ENCODE assay signal across 23 cellular contexts in the genomic region with DNA sequence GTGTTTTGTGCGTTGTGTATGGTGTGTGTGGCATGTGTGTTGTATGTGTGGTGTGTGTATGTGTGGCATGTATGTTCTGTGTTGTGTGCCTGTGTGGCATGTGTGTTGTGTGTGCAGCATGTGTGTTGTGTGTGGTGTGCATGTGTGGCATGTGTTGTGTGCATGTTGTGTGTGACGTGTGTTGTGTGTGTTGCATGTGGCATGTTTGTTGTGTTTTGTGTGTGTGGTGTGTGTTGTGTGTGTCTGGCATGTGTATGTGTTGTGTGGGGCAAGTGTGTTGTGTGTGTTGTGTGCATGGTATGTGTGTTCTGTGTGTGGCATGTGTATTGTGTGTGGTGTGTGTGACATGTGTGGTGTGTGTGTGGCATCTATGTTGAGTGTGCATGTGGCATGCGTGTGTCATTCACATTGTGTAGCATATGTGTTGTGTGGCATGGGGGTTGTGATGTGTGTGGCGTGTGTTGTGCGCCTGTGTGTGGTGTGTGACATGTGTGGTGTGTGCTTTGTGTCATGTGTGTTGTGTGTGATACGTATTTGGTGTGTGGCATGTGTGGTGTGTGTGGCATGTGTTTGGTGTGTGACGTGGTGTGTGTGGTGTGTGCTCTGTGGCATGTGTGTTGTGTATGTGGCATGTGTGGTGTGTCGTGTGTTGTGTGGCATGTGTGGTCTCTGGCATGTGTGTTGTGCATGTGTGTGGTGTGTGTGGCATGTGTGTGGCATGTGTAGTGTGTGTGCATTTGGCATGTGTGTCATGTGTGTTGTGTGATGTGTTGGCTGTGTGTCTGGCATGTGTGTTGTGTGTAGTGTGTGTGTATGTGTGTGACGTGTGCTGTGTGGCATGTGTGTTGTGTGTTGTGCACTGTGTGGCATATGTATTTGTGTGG. TPM values are rescaled to one million over a fixed set of nuclear protein-coding genes. Genes with fewer than 3 reads are reported as not detected.
DNase-seq lines count a peak whose midpoint lies in the region; ATAC-seq and TF ChIP-seq lines count a peak whose summit lies in the region.
"Had no signal": no experiment of that assay in that cellular context is flagged by ENCODE, and none has a peak within 500 bp of the region (broad histone marks: within the 10 kb centered on the region; RNA-seq: fewer than 3 reads in every experiment).

No MANE protein-coding gene starts in this region.

- no peaks in the 10 kb centered on the region for H3K9me3 ChIP-seq in mammary epithelial cell (replicated peaks; ENCODE audit: insufficient read depth, low read length)
- H3K9me3 ChIP-seq in naive thymus-derived CD4-positive, alpha-beta T cell (ENCODE audit: control insufficient read depth in 2 of 3, low read length in 3 of 3), result no peaks in the 10 kb centered on the region
- no peaks in the 10 kb centered on the region for H3K9me3 ChIP-seq in colonic mucosa
- H3K9me3 ChIP-seq in upper lobe of left lung, result no peaks in the 10 kb centered on the region
- H3K9me3 ChIP-seq: HAP-1, MG63, SK-N-SH had no signal

- H3K4me1 ChIP-seq in mammary epithelial cell (ENCODE audit: insufficient read depth, low read length) (peaks cover 29% of the 10 kb centered on the region), colonic mucosa (no peaks in the 10 kb centered on the region), upper lobe of left lung (peaks cover 0 to 14% (median 5%) of the 10 kb centered on the region in 4 donors)
- no peaks in the 10 kb centered on the region for H3K4me1 ChIP-seq in naive thymus-derived CD4-positive, alpha-beta T cell (ENCODE audit: control insufficient read depth in 2 of 2, insufficient read depth in 2 of 2, low read length in 2 of 2)
- H3K4me1 ChIP-seq: HAP-1 had no signal

- H3K4me3 ChIP-seq in mammary epithelial cell (replicated peaks in 1 of 3; ENCODE audit: insufficient read depth in 1 of 3, low read depth in 2 of 3, low read length in 3 of 3), result no peak overlapping the region
- no peak overlapping the region for H3K4me3 ChIP-seq in naive thymus-derived CD4-positive, alpha-beta T cell (ENCODE audit: low read length)
- no peak overlapping the region for H3K4me3 ChIP-seq in colonic mucosa
- no peak overlapping the region for H3K4me3 ChIP-seq in upper lobe of left lung
- H3K4me3 ChIP-seq: HAP-1, Peyer's patch had no signal

- H3K9me3 Mint-ChIP-seq in naive thymus-derived CD4-positive, alpha-beta T cell, result peaks cover 0 to 3% (median 0%) of the 10 kb centered on the region in 11 donors
- H3K9me3 Mint-ChIP-seq: CD8-positive, alpha-beta memory T cell; T-cell had no signal

- H3K4me2 ChIP-seq in mammary epithelial cell (ENCODE audit: insufficient read depth, low read depth, low read length), result no peak overlapping the region
- H3K4me2 ChIP-seq: SK-N-SH had no signal

- 74% methylated on average over 9 of the region's 9 CpGs for WGBS in mammary epithelial cell (ENCODE audit: low coverage, missing lambda C conversion rate)
- WGBS in upper lobe of left lung, 2 donors, result 78 to 85% methylated on average over 9 of the region's 9 CpGs

- TF ChIP-seq CTCF in mammary epithelial cell (conservative IDR thresholded peaks at IDR 0.05 in 1 of 2, IDR thresholded peaks at IDR 0.05 in 1 of 2; ENCODE audit: extremely low read depth in 1 of 2, insufficient read depth in 1 of 2, low read depth in 1 of 2, low read length in 2 of 2), result no peak
- TF ChIP-seq CTCF in colonic mucosa (IDR thresholded peaks at IDR 0.05), result no peak
- no peak for TF ChIP-seq CTCF in upper lobe of left lung (IDR thresholded peaks at IDR 0.05)

- POLR2A ChIA-PET in naive thymus-derived CD4-positive, alpha-beta T cell (lab: Charles Lee), result no interaction called here

- peaks cover 0 to 5% (median 0%) of the 10 kb centered on the region in 7 donors for H3K4me1 Mint-ChIP-seq in naive thymus-derived CD4-positive, alpha-beta T cell

- H3K27ac ChIP-seq in mammary epithelial cell (ENCODE audit: insufficient read depth, low read depth, low read length), result no peak overlapping the region
- no peak overlapping the region for H3K27ac ChIP-seq in naive thymus-derived CD4-positive, alpha-beta T cell (ENCODE audit: low read depth, low read length)
- no peak overlapping the region for H3K27ac ChIP-seq in colonic mucosa
- no peak overlapping the region for H3K27ac ChIP-seq in upper lobe of left lung
- H3K27ac ChIP-seq: 22Rv1, Peyer's patch had no signal

- H3K9ac ChIP-seq in mammary epithelial cell (ENCODE audit: insufficient read depth, low read length) (no peak overlapping the region), colonic mucosa (ENCODE audit: low read depth in 2 of 2, low read length in 2 of 2) (no peak overlapping the region)
- H3K9ac ChIP-seq: SK-N-SH had no signal

- H3K36me3 Mint-ChIP-seq in naive thymus-derived CD4-positive, alpha-beta T cell, result no peaks in the 10 kb centered on the region
- H3K36me3 Mint-ChIP-seq: CD8-positive, alpha-beta memory T cell; T-cell had no signal

- ATAC-seq in left ventricle myocardium superior, result no peak
- ATAC-seq in naive thymus-derived CD4-positive, alpha-beta T cell, result peak; percentile 16
- ATAC-seq in HG03025 (IDR thresholded peaks at IDR 0.05; ENCODE audit: low FRiP score, unreplicated experiment), result no peak
- ATAC-seq in upper lobe of left lung (ENCODE audit: low FRiP score in 2 of 2), result no peak
- ATAC-seq: T-cell had no signal

- no peak overlapping the region for H2AFZ ChIP-seq in mammary epithelial cell (ENCODE audit: low read depth, low read length)

- dilution Hi-C loops in mammary epithelial cell (cut with HindIII; ENCODE audit: low sequenced_read_pairs), result no loop called here

- H3K36me3 ChIP-seq in mammary epithelial cell (ENCODE audit: insufficient read depth, low read length) (no peaks in the 10 kb centered on the region), colonic mucosa (no peaks in the 10 kb centered on the region), upper lobe of left lung (no peaks in the 10 kb centered on the region)
- H3K36me3 ChIP-seq in naive thymus-derived CD4-positive, alpha-beta T cell (ENCODE audit: control insufficient read depth in 2 of 3, insufficient read depth in 3 of 3, low read length in 3 of 3), result no peaks in the 10 kb centered on the region
- H3K36me3 ChIP-seq: HAP-1, Peyer's patch had no signal

- TSS peak; percentile 33 for BruUV-seq in mammary epithelial cell (replicated peaks; lab: Mats Ljungman, UMichigan)

- intact Hi-C loops in cardiac septum (cut with DNase I) (no loop called here), left ventricle myocardium superior (cut with micrococcal nuclease) (no loop called here), mammary epithelial cell (cut with micrococcal nuclease) (no loop called here), colonic mucosa (cut with DNase I) (no loop called here)
- intact Hi-C loops in naive thymus-derived CD4-positive, alpha-beta T cell (cut with micrococcal nuclease), result no loop called here

- CTCF ChIA-PET in mammary epithelial cell (lab: Charles Lee; ENCODE audit: low non-redundant PET), result no interaction called here
- CTCF ChIA-PET in naive thymus-derived CD4-positive, alpha-beta T cell (lab: Charles Lee), result no interaction called here

- no peaks in the 10 kb centered on the region for H3K27me3 ChIP-seq in mammary epithelial cell (ENCODE audit: insufficient read depth, low read length)
- H3K27me3 ChIP-seq in naive thymus-derived CD4-positive, alpha-beta T cell (ENCODE audit: control insufficient read depth in 2 of 2, insufficient read depth in 2 of 2, low read length in 2 of 2), result peaks cover 0 to 11% of the 10 kb centered on the region in 2 donors
- peaks cover 17% of the 10 kb centered on the region for H3K27me3 ChIP-seq in colonic mucosa
- peaks cover 0 to 8% (median 4%) of the 10 kb centered on the region in 4 donors for H3K27me3 ChIP-seq in upper lobe of left lung
- H3K27me3 ChIP-seq: MG63 had no signal

- no peak overlapping the region for H3K4me3 Mint-ChIP-seq in naive thymus-derived CD4-positive, alpha-beta T cell
- H3K4me3 Mint-ChIP-seq: CD8-positive, alpha-beta memory T cell; T-cell had no signal

- DNase-seq in cardiac septum (ENCODE audit: low spot score) (peak; percentile 10), left ventricle myocardium superior (no peak), mammary epithelial cell (no peak), colonic mucosa (no peak), upper lobe of left lung (no peak)
- DNase-seq in naive thymus-derived CD4-positive, alpha-beta T cell, result no peak
- no peak for DNase-seq in stimulated activated CD4-positive, alpha-beta T cell treated with anti-CD3 and anti-CD28 coated beads, Interleukin-4, amount 100 ng/mL, for 4 hours
- DNase-seq: CD8-positive, alpha-beta memory T cell; DMS79 treated with DMSO at 0.1 percent for 48 hours; MG63; NCI-H1092; NCI-H1694; NCI-H2227 treated with DMSO at 0.1 percent for 48 hours; NCI-H524 treated with DMSO at 0.1 percent for 48 hours; Peyer's patch; SHP77; SK-N-SH; T-cell had no signal

- TF ChIP-seq POLR2A in upper lobe of left lung (IDR thresholded peaks at IDR 0.05), result no peak

- peaks cover 11 to 25% (median 18%) of the 10 kb centered on the region in 5 donors for H3K27me3 Mint-ChIP-seq in naive thymus-derived CD4-positive, alpha-beta T cell

- in situ Hi-C loops in mammary epithelial cell (cut with MboI; ENCODE audit: low sequenced_read_pairs in 2 of 2), result no loop called here

- H4K20me1 ChIP-seq in mammary epithelial cell (ENCODE audit: insufficient read depth, low read length), result no peaks in the 10 kb centered on the region

- H3K79me2 ChIP-seq in mammary epithelial cell (ENCODE audit: insufficient read depth, low read length), result no peaks in the 10 kb centered on the region

- H3K27ac Mint-ChIP-seq in naive thymus-derived CD4-positive, alpha-beta T cell, result no peak overlapping the region
- H3K27ac Mint-ChIP-seq: CD8-positive, alpha-beta memory T cell; T-cell had no signal

- TF ChIP-seq EP300 in upper lobe of left lung (IDR thresholded peaks at IDR 0.05), result no peak

RNA-seq across cellular contexts. Expression of a gene that starts 46.6 kb away (rescaled TPM):
- total RNA-seq in cardiac septum, result 12.1 TPM
- total RNA-seq in left ventricle myocardium superior, result 19.6 TPM
- 10 to 100 TPM; 40.3 to 54.9 TPM for total RNA-seq in mammary epithelial cell
- 20.4 TPM for polyA plus RNA-seq in mammary epithelial cell
- polyA minus RNA-seq in mammary epithelial cell, result 7.4 TPM
- not detected for total RNA-seq in naive thymus-derived CD4-positive, alpha-beta T cell
- polyA plus RNA-seq in naive thymus-derived CD4-positive, alpha-beta T cell, result not detected
- not detected for total RNA-seq in colonic mucosa
- total RNA-seq in upper lobe of left lung, result 1 to 10 TPM in 1 of 6 donors, not detected in 5; 1.7 TPM
- total RNA-seq: CD8-positive, alpha-beta memory T cell; G401; Peyer's patch; T-cell had no signal
- polyA plus RNA-seq: BJ; CD8-positive, alpha-beta memory T cell; SK-N-SH had no signal
